ENCODE assay signal across 1 cellular context in genomic region chr22:27372969-27373670, GRCh38.
TF ChIP-seq lines count a peak whose summit lies in the region.

No MANE protein-coding gene starts in this region.

TF ChIP-seq in H1, 55 proteins besides CTCF, POLR2A, EP300 and RAD21 (continued from another document):
- TF ChIP-seq ASH2L (IDR thresholded peaks at IDR 0.05; ENCODE audit: low read length) (peak; percentile 41), CHD7 (IDR thresholded peaks at IDR 0.05; ENCODE audit: insufficient replicate concordance, low read length) (no peak), BRCA1 (IDR thresholded peaks at IDR 0.05; ENCODE audit: low read depth, low read length) (no peak), SUZ12 (IDR thresholded peaks at IDR 0.05; ENCODE audit: low read length) (no peak), BACH1 (IDR thresholded peaks at IDR 0.05; ENCODE audit: low read length) (no peak), RBBP5 (IDR thresholded peaks at IDR 0.05; ENCODE audit: borderline replicate concordance, low read depth, low read length) (0 out of 2 replicates have a peak, but pooled peaks have one; percentile 60), CBX5 (IDR thresholded peaks at IDR 0.05; ENCODE audit: low read depth, low read length) (no peak), FOSL1 (IDR thresholded peaks at IDR 0.05; ENCODE audit: insufficient read depth, low read depth, low read length) (no peak), YY1 (IDR thresholded peaks at IDR 0.05; ENCODE audit: low read depth, low read length) (peak; percentile 87), JUN (IDR thresholded peaks at IDR 0.05; ENCODE audit: low read depth, low read length) (no peak), MAX (IDR thresholded peaks at IDR 0.05) (peak; percentile 53), NANOG (IDR thresholded peaks at IDR 0.05; ENCODE audit: insufficient read depth, low read depth, low read length, poor library complexity, severe bottlenecking) (peak; percentile 29), SP1 (IDR thresholded peaks at IDR 0.05; ENCODE audit: low read depth, low read length) (peak; percentile 64; the same call in 1 of the 2 replicates)
